In the genomic region with DNA sequence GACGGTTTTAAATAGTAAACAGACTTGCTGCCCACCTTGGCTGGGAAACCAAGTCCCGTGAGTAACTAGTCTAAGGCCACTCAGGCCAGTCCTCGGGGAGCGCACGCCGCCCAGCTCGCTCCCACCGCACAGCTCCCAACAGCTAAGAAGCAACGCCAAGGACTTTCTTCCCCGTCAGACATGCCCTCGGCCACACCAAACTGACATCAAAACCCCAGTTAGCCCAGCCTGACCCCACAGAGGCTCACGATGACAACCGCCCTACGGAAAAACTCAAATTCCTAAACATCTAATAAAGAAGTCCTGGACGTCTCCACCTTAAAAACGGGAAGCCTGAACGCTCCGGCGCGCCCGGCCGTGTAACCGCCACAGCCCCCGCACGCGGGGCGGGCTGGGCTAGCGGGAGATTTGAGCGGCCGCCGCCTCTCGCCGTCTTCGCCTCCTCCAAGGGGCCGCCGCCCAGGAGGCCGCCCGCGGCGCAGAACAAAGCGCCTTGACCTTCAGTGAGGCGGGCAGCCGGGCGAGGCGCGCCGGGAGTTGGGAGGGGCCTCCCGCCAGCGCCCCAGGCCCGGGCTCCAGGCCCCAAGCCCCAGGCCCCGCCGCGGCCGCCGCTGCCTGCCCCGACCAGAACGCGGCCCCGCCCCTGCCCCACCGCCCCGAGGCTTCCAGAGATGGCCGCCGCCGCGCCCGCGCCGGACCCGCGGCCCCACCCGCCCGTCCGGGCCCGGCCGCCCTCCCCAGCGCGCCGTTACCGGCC, we compare ENCODE assay signal across 8 cellular contexts. TPM values are rescaled to one million over a fixed set of nuclear protein-coding genes. Genes with fewer than 3 reads are reported as not detected.
DNase-seq lines count a peak whose midpoint lies in the region; ATAC-seq, FAIRE-seq and TF ChIP-seq lines count a peak whose summit lies in the region.

No MANE protein-coding gene starts in this region.

- peaks cover 48 to 56% of the 10 kb centered on the region in 2 donors for H3K4me1 Mint-ChIP-seq in immature natural killer cell

- peak overlapping the region; percentile 82 for H3K9ac ChIP-seq in smooth muscle cell (ENCODE audit: low read depth)

- DNase-seq in stimulated activated CD4-positive, alpha-beta T cell treated with anti-CD3 and anti-CD28 coated beads, Interleukin-2, amount 100 ng/mL, for 48 hours: peak; percentile 38 to 42
- no peak for DNase-seq in stimulated activated CD4-positive, alpha-beta T cell treated with anti-CD3 and anti-CD28 coated beads, Interleukin-4, amount 100 ng/mL, for 24 hours
- peak; percentile 94 for DNase-seq in NCI-H69 (lab: John Stamatoyannopoulos, UW)
- DNase-seq in body of pancreas: peak in 2 of 4 donors; percentile 41 to 49
- DNase-seq in immature natural killer cell: no peak
- DNase-seq in smooth muscle cell (lab: John Stamatoyannopoulos, UW; ENCODE audit: unreplicated experiment): peak; percentile 86
- no peak for DNase-seq in GM19239 (ENCODE audit: insufficient read length, low spot score)

- peaks cover 50% of the 10 kb centered on the region for H4K20me1 ChIP-seq in smooth muscle cell (ENCODE audit: low read depth)

- H3K4me3 ChIP-seq in body of pancreas: peak overlapping the region; percentile 38 to 76
- peak overlapping the region; percentile 94 for H3K4me3 ChIP-seq in smooth muscle cell

- peak overlapping the region; percentile 94 for H3K4me2 ChIP-seq in smooth muscle cell

- H3K27ac ChIP-seq in body of pancreas: peak overlapping the region; percentile 91 to 95 (median 94)
- peak overlapping the region; percentile 76 for H3K27ac ChIP-seq in smooth muscle cell (ENCODE audit: low read depth)

- no peaks in the 10 kb centered on the region for H3F3A ChIP-seq in smooth muscle cell (ENCODE audit: low read depth)

- H3K27me3 Mint-ChIP-seq in immature natural killer cell (ENCODE audit: low read depth in 3 of 3): peaks cover 11 to 12% (median 12%) of the 10 kb centered on the region in 3 donors

- intact Hi-C loops in body of pancreas (cut with DNase I): no loop called here

- no peaks in the 10 kb centered on the region for H3K36me3 Mint-ChIP-seq in immature natural killer cell

- no peak for TF ChIP-seq POLR2A in body of pancreas (IDR thresholded peaks at IDR 0.05)

- H3K4me3 Mint-ChIP-seq in immature natural killer cell: peak overlapping the region; percentile 94 to 100 (median 97)

- H3K36me3 ChIP-seq in body of pancreas (replicated peaks in 1 of 2; ENCODE audit: insufficient read depth in 1 of 2, low read depth in 2 of 2): no peaks in the 10 kb centered on the region
- H3K36me3 ChIP-seq in smooth muscle cell (ENCODE audit: low read depth): no peaks in the 10 kb centered on the region

- 0% methylated on average over 20 to 55 of the region's 79 CpGs for WGBS in body of pancreas, 2 donors
- under 1% methylated on average over 45 of the region's 79 CpGs for WGBS in smooth muscle cell (ENCODE audit: low lambda C conversion rate)

- H3K9me3 Mint-ChIP-seq in immature natural killer cell: no peaks in the 10 kb centered on the region

- H3K9me3 ChIP-seq in body of pancreas (no peaks in the 10 kb centered on the region), smooth muscle cell (replicated peaks; ENCODE audit: low read depth) (no peaks in the 10 kb centered on the region)

- TF ChIP-seq CTCF in body of pancreas (IDR thresholded peaks at IDR 0.05) (no peak), smooth muscle cell (IDR thresholded peaks at IDR 0.05; ENCODE audit: borderline replicate concordance, insufficient read depth, poor library complexity, severe bottlenecking) (no peak)

- H3K27me3 ChIP-seq in body of pancreas (no peaks in the 10 kb centered on the region), smooth muscle cell (ENCODE audit: low read depth) (no peaks in the 10 kb centered on the region)

- H3K4me1 ChIP-seq in body of pancreas (peaks cover 45% of the 10 kb centered on the region), smooth muscle cell (ENCODE audit: low read depth) (peaks cover 27% of the 10 kb centered on the region)

- ATAC-seq in HG02763 (IDR thresholded peaks at IDR 0.05; ENCODE audit: unreplicated experiment) (peak; percentile 45), body of pancreas (peak; percentile 78)

- peak overlapping the region; percentile 92 to 99 (median 98) for H3K27ac Mint-ChIP-seq in immature natural killer cell

- peaks cover 51% of the 10 kb centered on the region for H3K79me2 ChIP-seq in smooth muscle cell (ENCODE audit: low read depth)

- H2AFZ ChIP-seq in smooth muscle cell (ENCODE audit: low read depth): peak overlapping the region; percentile 38

- no peak for FAIRE-seq in GM19239 (lab: Jason Lieb, UNC)

RNA-seq across cellular contexts. Expression of a gene that starts 0.5 kb away (rescaled TPM):
- 10 to 100 TPM; 45.9 to 57.7 TPM for total RNA-seq in body of pancreas
- 100 to 1,000 TPM; 131 to 157 (median 139) TPM for polyA plus RNA-seq in immature natural killer cell
- total RNA-seq in smooth muscle cell: 63.1 and 102 TPM in 2 replicates
- 95.0 and 114 TPM in 2 replicates for polyA plus RNA-seq in smooth muscle cell

Comparison
In these comparisons a context has a peak if more than half of its experiments do, and no peak if none do; other contexts are left out.
1. DNase-seq: peak in stimulated activated CD4-positive, alpha-beta T cell treated with anti-CD3 and anti-CD28 coated beads, Interleukin-2, amount 100 ng/mL, for 48 hours (2 of 2), NCI-H69 (single experiment) and smooth muscle cell (single experiment); none in stimulated activated CD4-positive, alpha-beta T cell treated with anti-CD3 and anti-CD28 coated beads, Interleukin-4, amount 100 ng/mL, for 24 hours (single experiment), immature natural killer cell (0 of 3) and GM19239 (single experiment).